ENCODE assay signal across 23 cellular contexts in genomic region chr22:49181942-49182341, GRCh38.
"Had no signal": no experiment of that assay in that cellular context is flagged by ENCODE, and none has a peak within 500 bp of the region (broad histone marks: within the 10 kb centered on the region; RNA-seq: fewer than 3 reads in every experiment).

No MANE protein-coding gene starts in this region.

- H3K4me3 ChIP-seq: lung, neural progenitor cell, psoas muscle, skin epidermis, suprapubic skin, thoracic aorta, tibial artery, uterus had no signal

- ATAC-seq: left ventricle myocardium superior; natural killer cell; psoas muscle; sciatic nerve; stimulated activated effector memory CD8-positive, alpha-beta T cell treated with anti-CD3 and anti-CD28 coated beads, Interleukin-12 subunit alpha, Interleukin-12 subunit beta, amount 100 ng/mL, for 72 hours had no signal

- H3K4me1 ChIP-seq: neural progenitor cell, parathyroid adenoma, psoas muscle, suprapubic skin, tibial artery, uterus had no signal

- H3K9me3 ChIP-seq: neutrophil, psoas muscle, suprapubic skin, thoracic aorta, tibial artery, uterus had no signal

- FAIRE-seq: islet of Langerhans had no signal

- DNase-seq: hippocampal formation; immature natural killer cell; left ventricle myocardium superior; mesendoderm; naive B cell; natural killer cell; nephron progenitor cell; occipital lobe; stimulated activated CD4-positive, alpha-beta T cell treated with anti-CD3 and anti-CD28 coated beads, Interleukin-4, amount 100 ng/mL, for 24 hours; stimulated activated naive CD4-positive, alpha-beta T cell; tibial artery; uterus had no signal

- H3K27ac ChIP-seq: neural progenitor cell, neutrophil, parathyroid adenoma, psoas muscle, skin epidermis, suprapubic skin, thoracic aorta, tibial artery, uterus had no signal

- H3K27me3 ChIP-seq: neural progenitor cell, neutrophil, uterus had no signal

- H3K36me3 ChIP-seq: neural progenitor cell, neutrophil, suprapubic skin, thoracic aorta, tibial artery, uterus had no signal

- H3K9ac ChIP-seq: neural progenitor cell, parathyroid adenoma had no signal
